Comparison of ENCODE assay signal across 15 cellular contexts in the genomic region with DNA sequence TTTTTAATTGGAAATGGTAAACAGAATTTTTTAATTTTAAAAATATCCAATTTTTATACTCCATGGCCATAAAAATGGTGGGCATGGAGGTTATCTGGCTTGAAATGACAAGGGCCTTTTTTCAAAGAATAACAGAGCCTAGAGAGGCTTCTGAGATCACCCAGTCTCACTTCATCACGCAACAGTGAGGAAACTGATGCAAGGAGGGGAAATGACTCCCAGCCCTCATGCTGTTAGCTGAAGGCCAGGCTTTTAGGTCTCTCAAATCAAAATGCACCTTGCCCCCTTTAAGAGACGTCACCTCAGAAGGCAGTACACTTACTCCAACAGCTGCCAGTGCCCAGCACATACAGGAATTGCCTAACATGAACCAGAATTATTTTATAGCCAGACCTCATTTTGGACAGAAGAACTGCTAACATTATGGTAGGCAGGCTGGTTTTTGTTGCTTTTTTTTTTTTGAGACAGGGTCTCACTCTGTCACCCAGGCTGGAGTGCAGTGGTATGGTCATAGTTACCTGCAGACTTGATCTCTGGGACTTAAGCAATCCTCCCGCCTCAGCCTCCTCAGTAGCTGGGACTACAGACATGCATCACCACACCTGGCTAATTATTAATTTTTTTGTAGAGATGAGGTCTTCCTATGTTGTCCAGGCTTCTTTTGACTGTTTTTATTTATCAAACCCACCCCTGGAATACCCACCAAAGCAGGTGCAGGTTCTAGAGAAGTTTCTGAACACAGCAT. TPM values are rescaled to one million over a fixed set of nuclear protein-coding genes. Genes with fewer than 3 reads are reported as not detected.
A peak's percentile ranks its signal among the peaks of the same experiment; 100 is the strongest.
DNase-seq lines count a peak whose midpoint lies in the region; ATAC-seq and TF ChIP-seq lines count a peak whose summit lies in the region.
"Had no signal": no experiment of that assay in that cellular context is flagged by ENCODE, and none has a peak within 500 bp of the region (broad histone marks: within the 10 kb centered on the region; RNA-seq: fewer than 3 reads in every experiment).

No MANE protein-coding gene starts in this region.

- TF ChIP-seq CTCF in AG10803 (conservative IDR thresholded peaks at IDR 0.05; ENCODE audit: low read length) = no peak

- ATAC-seq in GM21528 (IDR thresholded peaks at IDR 0.05; ENCODE audit: low FRiP score, unreplicated experiment) (no peak), Right ventricle myocardium superior (ENCODE audit: poor library complexity) (no peak), HG03521 (IDR thresholded peaks at IDR 0.05; ENCODE audit: unreplicated experiment) (no peak)

- H3K4me3 ChIP-seq in AG10803 (ENCODE audit: low read length) = no peak overlapping the region
- H3K4me3 ChIP-seq: colonic mucosa, hepatocyte, uterus had no signal

- intact Hi-C loops in Right ventricle myocardium superior (cut with DNase I) = no loop called here

- peak; percentile 75 for DNase-seq in AG10803 (ENCODE audit: low read depth)
- DNase-seq in GM04504 (ENCODE audit: low read depth) = peak; percentile 25
- DNase-seq in SW480 (ENCODE audit: low spot score) = peak; percentile 39
- peak; percentile 51 for DNase-seq in fibroblast of peridontal ligament (ENCODE audit: extremely low read depth)
- no peak for DNase-seq in Right ventricle myocardium superior
- DNase-seq in midbrain (lab: John Stamatoyannopoulos, UW) = no peak
- DNase-seq: colonic mucosa, DMS153, H9, NCI-H1436 treated with DMSO at 0.1 percent for 48 hours, nephron progenitor cell, uterus had no signal

RNA-seq across cellular contexts. Expression of a gene that starts 9.1 kb away (rescaled TPM):
- total RNA-seq in Right ventricle myocardium superior = 5.1 TPM

RNA-seq across cellular contexts. Expression of a gene that starts 48.4 kb away (rescaled TPM):
- 28.0 TPM for total RNA-seq in Right ventricle myocardium superior

RNA-seq across cellular contexts. Expression of a gene that starts 51.9 kb away (rescaled TPM):
- not detected for total RNA-seq in Right ventricle myocardium superior
- total RNA-seq: H9, hepatocyte had no signal

Comparison
In these comparisons a context has a peak if more than half of its experiments do, and no peak if none do; other contexts are left out.
1. DNase-seq: peak in AG10803 (single experiment), GM04504 (single experiment), SW480 (single experiment) and fibroblast of peridontal ligament (single experiment); none in Right ventricle myocardium superior (single experiment) and midbrain (single experiment).